ENCODE assay signal across 16 cellular contexts in genomic region chr2:111184725-111185495, GRCh38.
A peak's percentile ranks its signal among the peaks of the same experiment; 100 is the strongest.
DNase-seq lines count a peak whose midpoint lies in the region; ATAC-seq, FAIRE-seq and TF ChIP-seq lines count a peak whose summit lies in the region.
"Had no signal": no experiment of that assay in that cellular context is flagged by ENCODE, and none has a peak within 500 bp of the region (broad histone marks: within the 10 kb centered on the region; RNA-seq: fewer than 3 reads in every experiment).

No MANE protein-coding gene starts in this region.

- TF ChIP-seq RAD21 in A549 (conservative IDR thresholded peaks at IDR 0.05 in 1 of 2, IDR thresholded peaks at IDR 0.05 in 1 of 2), result no peak

- intact Hi-C loops in esophagus muscularis mucosa (cut with DNase I), result no loop called here

- ATAC-seq in A549, result peak in 1 of 2 experiments; percentile 12; a peak in 1 of 6 replicates
- peak; percentile 38 for ATAC-seq in omental fat pad (ENCODE audit: low FRiP score)
- ATAC-seq: stimulated activated naive CD8-positive, alpha-beta T cell treated with anti-CD3 and anti-CD28 coated beads, Interleukin-15, Interleukin-2, amounts not matched to agents 100 U/mL and 50 U/mL, for 24 hours had no signal

- POLR2A ChIA-PET in A549 (lab: Yijun Ruan, JAX), result interaction anchor here (0.9 kb wide), 1 partner anchor 15 kb away, joined by 3 read pairs; no protein-coding TSS in a partner anchor
- POLR2A ChIA-PET in activated CD4-positive, alpha-beta memory T cell treated with anti-CD3 and anti-CD28 coated beads, Interleukin-2, amount 10 ng/mL, durations not matched to agents 7 days and 5 days (lab: Charles Lee), result no interaction called here

- H3K4me2 ChIP-seq in A549, result peak overlapping the region; percentile 60

- peaks cover 16% of the 10 kb centered on the region for H3K27me3 Mint-ChIP-seq in activated CD4-positive, alpha-beta memory T cell treated with anti-CD3 and anti-CD28 coated beads, Interleukin-2, amount 10 ng/mL, durations not matched to agents 7 days and 5 days

- no peaks in the 10 kb centered on the region for H3K9me3 Mint-ChIP-seq in activated CD4-positive, alpha-beta memory T cell treated with anti-CD3 and anti-CD28 coated beads, Interleukin-2, amount 10 ng/mL, durations not matched to agents 7 days and 5 days
- H3K9me3 Mint-ChIP-seq: activated CD4-positive, alpha-beta T cell treated with anti-CD3 and anti-CD28 coated beads, Interleukin-2, amount 10 ng/mL, durations not matched to agents 7 days and 5 days; activated T-cell treated with anti-CD3 and anti-CD28 coated beads, Interleukin-2, amount 50 U/mL, for 24 hours; mesothelial cell of epicardium had no signal

- no peak overlapping the region for H3K27ac Mint-ChIP-seq in activated CD4-positive, alpha-beta memory T cell treated with anti-CD3 and anti-CD28 coated beads, Interleukin-2, amount 10 ng/mL, durations not matched to agents 7 days and 5 days
- H3K27ac Mint-ChIP-seq: activated CD4-positive, alpha-beta T cell treated with anti-CD3 and anti-CD28 coated beads, Interleukin-2, amount 10 ng/mL, durations not matched to agents 7 days and 5 days; activated naive CD8-positive, alpha-beta T cell; activated T-cell treated with anti-CD3 and anti-CD28 coated beads, Interleukin-2, amount 50 U/mL, for 24 hours; mesothelial cell of epicardium had no signal

- peaks cover 45% of the 10 kb centered on the region for H3K4me1 ChIP-seq in A549
- H3K4me1 ChIP-seq in esophagus muscularis mucosa, result no peaks in the 10 kb centered on the region

- TF ChIP-seq EP300 in A549 (IDR thresholded peaks at IDR 0.05) (no peak), esophagus muscularis mucosa (IDR thresholded peaks at IDR 0.05) (no peak)

- no peak for FAIRE-seq in A549 (lab: Jason Lieb, UNC)
- FAIRE-seq: frontal cortex had no signal

- WGBS in A549 (ENCODE audit: missing lambda C conversion rate), result 61% methylated on average over 5 of the region's 5 CpGs
- 86% methylated on average over 5 of the region's 5 CpGs for WGBS in esophagus muscularis mucosa

- CTCF ChIA-PET in A549 (lab: Yijun Ruan, JAX), result interaction anchor here (0.7 to 1.2 kb wide), 8 partner anchors 14 to 385 kb away, joined by 3 to 4 read pairs (median 3); no protein-coding TSS in a partner anchor
- CTCF ChIA-PET in activated CD4-positive, alpha-beta memory T cell treated with anti-CD3 and anti-CD28 coated beads, Interleukin-2, amount 10 ng/mL, durations not matched to agents 7 days and 5 days (lab: Charles Lee), result interaction anchor here (0.6 to 1.3 kb wide), 2 partner anchors 10 to 519 kb away, joined by 3 to 4 read pairs; no protein-coding TSS in a partner anchor

- H3K27ac ChIP-seq in A549 (peak overlapping the region; percentile 54 to 65), esophagus muscularis mucosa (replicated peaks in 1 of 4) (no peak overlapping the region)
- H3K27ac ChIP-seq: spleen had no signal

- H3K4me3 Mint-ChIP-seq in activated CD4-positive, alpha-beta memory T cell treated with anti-CD3 and anti-CD28 coated beads, Interleukin-2, amount 10 ng/mL, durations not matched to agents 7 days and 5 days, result no peak overlapping the region
- H3K4me3 Mint-ChIP-seq: activated CD4-positive, alpha-beta T cell treated with anti-CD3 and anti-CD28 coated beads, Interleukin-2, amount 10 ng/mL, durations not matched to agents 7 days and 5 days; activated naive CD8-positive, alpha-beta T cell; activated T-cell treated with anti-CD3 and anti-CD28 coated beads, Interleukin-2, amount 50 U/mL, for 24 hours; mesothelial cell of epicardium had no signal

- H3K4me3 ChIP-seq in A549 (no peak overlapping the region), MG63 (no peak overlapping the region), fibroblast of the aortic adventitia (ENCODE audit: low read depth, low read length) (no peak overlapping the region), esophagus muscularis mucosa (no peak overlapping the region)
- H3K4me3 ChIP-seq: spleen had no signal

- H3K9me3 ChIP-seq in A549, result no peaks in the 10 kb centered on the region
- H3K9me3 ChIP-seq in MG63, result no peaks in the 10 kb centered on the region
- no peaks in the 10 kb centered on the region for H3K9me3 ChIP-seq in esophagus muscularis mucosa
- H3K9me3 ChIP-seq: spleen had no signal

- TF ChIP-seq POLR2A in A549 (IDR thresholded peaks at IDR 0.05; ENCODE audit: low read length) (no peak), esophagus muscularis mucosa (IDR thresholded peaks at IDR 0.05; ENCODE audit: low read depth) (no peak)

- H3K27me3 ChIP-seq in MG63, result no peaks in the 10 kb centered on the region
- no peaks in the 10 kb centered on the region for H3K27me3 ChIP-seq in esophagus muscularis mucosa
- H3K27me3 ChIP-seq: spleen had no signal

- no peaks in the 10 kb centered on the region for H3K36me3 ChIP-seq in MG63
- H3K36me3 ChIP-seq in esophagus muscularis mucosa, result no peaks in the 10 kb centered on the region
- H3K36me3 ChIP-seq: spleen had no signal

- no peaks in the 10 kb centered on the region for H3K36me3 Mint-ChIP-seq in activated CD4-positive, alpha-beta memory T cell treated with anti-CD3 and anti-CD28 coated beads, Interleukin-2, amount 10 ng/mL, durations not matched to agents 7 days and 5 days (ENCODE audit: low read depth)
- H3K36me3 Mint-ChIP-seq: activated naive CD8-positive, alpha-beta T cell; mesothelial cell of epicardium had no signal

- TF ChIP-seq CTCF in A549 (IDR thresholded peaks at IDR 0.05) (no peak), fibroblast of the aortic adventitia (IDR thresholded peaks at IDR 0.05; ENCODE audit: insufficient read depth, low read length) (no peak), omental fat pad (IDR thresholded peaks at IDR 0.05) (no peak), esophagus muscularis mucosa (IDR thresholded peaks at IDR 0.05) (no peak)

- H3K4me1 Mint-ChIP-seq in activated CD4-positive, alpha-beta memory T cell treated with anti-CD3 and anti-CD28 coated beads, Interleukin-2, amount 10 ng/mL, durations not matched to agents 7 days and 5 days, result no peaks in the 10 kb centered on the region
- H3K4me1 Mint-ChIP-seq: activated CD4-positive, alpha-beta T cell treated with anti-CD3 and anti-CD28 coated beads, Interleukin-2, amount 10 ng/mL, durations not matched to agents 7 days and 5 days had no signal

- DNase-seq in A549 (ENCODE audit: low read depth in 1 of 2, low spot score in 1 of 2) (no peak), MG63 (peak; percentile 63), fibroblast of the aortic adventitia (ENCODE audit: low read depth) (peak; percentile 39), omental fat pad (ENCODE audit: low spot score) (no peak), cerebellar cortex (ENCODE audit: low spot score) (no peak), esophagus muscularis mucosa (ENCODE audit: extremely low spot score) (no peak), EL (no peak)
- DNase-seq in activated CD4-positive, alpha-beta memory T cell treated with anti-CD3 and anti-CD28 coated beads, Interleukin-2, amount 10 ng/mL, durations not matched to agents 7 days and 5 days, result no peak
- DNase-seq: activated CD4-positive, alpha-beta T cell treated with anti-CD3 and anti-CD28 coated beads, Interleukin-2, amount 10 ng/mL, durations not matched to agents 7 days and 5 days; activated T-cell treated with anti-CD3 and anti-CD28 coated beads, Interleukin-2, amount 50 U/mL, for 24 hours; central memory CD4-positive, alpha-beta T cell; spleen; stimulated activated naive CD8-positive, alpha-beta T cell treated with anti-CD3 and anti-CD28 coated beads, Interleukin-15, Interleukin-2, amounts not matched to agents 100 U/mL and 50 U/mL, for 24 hours had no signal

TF ChIP-seq in A549, 52 proteins besides CTCF, POLR2A, EP300 and RAD21:
- TF ChIP-seq, protein P1, sequence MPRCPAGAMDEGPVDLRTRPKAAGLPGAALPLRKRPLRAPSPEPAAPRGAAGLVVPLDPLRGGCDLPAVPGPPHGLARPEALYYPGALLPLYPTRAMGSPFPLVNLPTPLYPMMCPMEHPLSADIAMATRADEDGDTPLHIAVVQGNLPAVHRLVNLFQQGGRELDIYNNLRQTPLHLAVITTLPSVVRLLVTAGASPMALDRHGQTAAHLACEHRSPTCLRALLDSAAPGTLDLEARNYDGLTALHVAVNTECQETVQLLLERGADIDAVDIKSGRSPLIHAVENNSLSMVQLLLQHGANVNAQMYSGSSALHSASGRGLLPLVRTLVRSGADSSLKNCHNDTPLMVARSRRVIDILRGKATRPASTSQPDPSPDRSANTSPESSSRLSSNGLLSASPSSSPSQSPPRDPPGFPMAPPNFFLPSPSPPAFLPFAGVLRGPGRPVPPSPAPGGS (IDR thresholded peaks at IDR 0.05), result 0 out of 3 replicates have a peak, but pooled peaks have one; percentile 1
- TF ChIP-seq GATA3 (IDR thresholded peaks at IDR 0.05; ENCODE audit: borderline replicate concordance) (no peak), CEBPB (IDR thresholded peaks at IDR 0.05) (peak in 1 of 2 experiments; percentile 22; a peak in 1 of 4 replicates)

Comparison
In these comparisons a context has a peak if more than half of its experiments do, and no peak if none do; other contexts are left out.
1. DNase-seq: peak in MG63 (single experiment) and fibroblast of the aortic adventitia (single experiment); none in A549 (0 of 2), omental fat pad (single experiment), cerebellar cortex (single experiment), esophagus muscularis mucosa (single experiment), activated CD4-positive, alpha-beta memory T cell treated with anti-CD3 and anti-CD28 coated beads, Interleukin-2, amount 10 ng/mL, durations not matched to agents 7 days and 5 days (single experiment) and EL (single experiment).
2. H3K27ac ChIP-seq: peak in A549 (2 of 2); none in esophagus muscularis mucosa (0 of 4).